Comparison of ENCODE assay signal across 1 cellular context in the genomic region with DNA sequence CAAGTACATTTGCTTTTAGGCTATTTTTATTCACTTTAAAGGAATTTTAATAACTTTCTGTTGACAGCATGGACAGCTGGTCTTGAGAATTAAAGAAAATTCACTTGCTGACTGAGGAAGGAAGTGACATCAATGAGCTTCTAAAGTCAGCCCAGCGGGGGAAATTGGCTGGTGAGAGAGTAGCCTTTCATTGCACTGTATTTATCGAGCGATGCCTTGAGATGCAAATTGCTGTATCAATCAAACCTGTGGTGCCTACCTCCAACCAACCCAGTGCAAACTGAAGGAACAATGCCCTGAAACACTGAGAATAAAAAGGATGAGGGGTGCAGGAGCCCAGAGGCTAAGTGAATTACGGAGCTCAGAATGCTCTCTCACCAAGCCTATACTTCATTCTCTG.
TF ChIP-seq lines count a peak whose summit lies in the region.

No MANE protein-coding gene starts in this region.

TF ChIP-seq in GM23338, 12 proteins besides CTCF, POLR2A, EP300 and RAD21 (continued from another document):
- TF ChIP-seq ZNF331 (CRISPR knock-in tag; IDR thresholded peaks at IDR 0.05; ENCODE audit: low read depth): no peak
- TF ChIP-seq POLR2AphosphoS5 (IDR thresholded peaks at IDR 0.05; ENCODE audit: low read depth): no peak
